37 cellular contexts compared by ENCODE assay signal in genomic region chr4:59770865-59771264, GRCh38.
DNase-seq lines count a peak whose midpoint lies in the region; ATAC-seq, FAIRE-seq and TF ChIP-seq lines count a peak whose summit lies in the region.
"Had no signal": no experiment of that assay in that cellular context is flagged by ENCODE, and none has a peak within 500 bp of the region (broad histone marks: within the 10 kb centered on the region; RNA-seq: fewer than 3 reads in every experiment).

No MANE protein-coding gene starts in this region.

- TF ChIP-seq RAD21 in SK-N-SH (IDR thresholded peaks at IDR 0.05; ENCODE audit: low read length): no peak

- H3K4me3 ChIP-seq in SK-N-SH (ENCODE audit: low read depth in 2 of 2, low read length in 1 of 2): no peak overlapping the region
- no peak overlapping the region for H3K4me3 ChIP-seq in breast epithelium
- no peak overlapping the region for H3K4me3 ChIP-seq in kidney (ENCODE audit: low read length in 2 of 2)
- H3K4me3 ChIP-seq: A549; BLaER1; BLaER1 treated with 17β-estradiol and CSF1 and Interleukin-3, amounts not matched to agents 10 nM and 100 nM had no signal

- no peaks in the 10 kb centered on the region for H3K79me2 ChIP-seq in SK-N-SH (ENCODE audit: insufficient read depth)

- DNase-seq in SK-N-SH: no peak
- no peak for DNase-seq in MCF 10A (ENCODE audit: unreplicated experiment)
- DNase-seq in breast epithelium (ENCODE audit: low spot score in 2 of 2): no peak
- no peak for DNase-seq in kidney
- DNase-seq in medulla oblongata (ENCODE audit: extremely low spot score): peak; percentile 2
- no peak for DNase-seq in activated naive CD4-positive, alpha-beta T cell (lab: John Stamatoyannopoulos, UW)
- DNase-seq: 8988T; ACHN; AML-193; BE2C; C1 segment of cervical spinal cord; Caco-2; Calu3; CD4-positive, alpha-beta memory T cell; CD4-positive, alpha-beta T cell; CD4-positive, CD25-positive, alpha-beta regulatory T cell; CD8-positive, alpha-beta memory T cell; CD8-positive, alpha-beta T cell; COR-L47; DMS 273 treated with DMSO at 0.1 percent for 48 hours; DMS153; DMS53; DMS79; DMS79 treated with DMSO at 0.1 percent for 48 hours; DND-41; EL had no signal

- peak overlapping the region; percentile 46 for H3K27ac Mint-ChIP-seq in MCF 10A (ENCODE audit: low read depth, unreplicated experiment)
- H3K27ac Mint-ChIP-seq in stimulated activated memory B cell treated with anti-CD40 and anti-IgM and Interleukin-4, amounts not matched to agents 10 μg/mL and 1 μg/mL and 100 μg/mL, for 72 hours: no peak overlapping the region
- H3K27ac Mint-ChIP-seq: B cell; CD14-positive monocyte; CD4-positive, alpha-beta memory T cell; CD4-positive, alpha-beta T cell; CD4-positive, CD25-positive, alpha-beta regulatory T cell; CD8-positive, alpha-beta memory T cell; CD8-positive, alpha-beta T cell had no signal

- CTCF ChIA-PET in SK-N-SH (lab: Yijun Ruan, JAX): no interaction called here
- CTCF ChIA-PET in MCF 10A (lab: Yijun Ruan, JAX): no interaction called here

- H3K9ac ChIP-seq in SK-N-SH (no peak overlapping the region), kidney (ENCODE audit: low read length in 2 of 2) (no peak overlapping the region)
- H3K9ac ChIP-seq: BLaER1; BLaER1 treated with 17β-estradiol and CSF1 and Interleukin-3, amounts not matched to agents 10 nM and 100 nM had no signal

- intact Hi-C loops in MCF 10A (cut with micrococcal nuclease): no loop called here
- intact Hi-C loops in breast epithelium (cut with DNase I; ENCODE audit: low total_unique reads): no loop called here
- intact Hi-C loops in kidney (cut with DNase I): no loop called here

- no peak overlapping the region for H3K4me3 Mint-ChIP-seq in MCF 10A (ENCODE audit: unreplicated experiment)
- H3K4me3 Mint-ChIP-seq in stimulated activated memory B cell treated with anti-CD40 and anti-IgM and Interleukin-4, amounts not matched to agents 10 μg/mL and 1 μg/mL and 100 μg/mL, for 72 hours: no peak overlapping the region
- H3K4me3 Mint-ChIP-seq: B cell; CD14-positive monocyte; CD4-positive, alpha-beta memory T cell; CD4-positive, alpha-beta T cell; CD4-positive, CD25-positive, alpha-beta regulatory T cell; CD8-positive, alpha-beta memory T cell; CD8-positive, alpha-beta T cell had no signal

- H3K27me3 Mint-ChIP-seq in MCF 10A (ENCODE audit: insufficient read depth, unreplicated experiment): no peaks in the 10 kb centered on the region
- no peaks in the 10 kb centered on the region for H3K27me3 Mint-ChIP-seq in stimulated activated memory B cell treated with anti-CD40 and anti-IgM and Interleukin-4, amounts not matched to agents 10 μg/mL and 1 μg/mL and 100 μg/mL, for 72 hours
- H3K27me3 Mint-ChIP-seq: B cell; CD4-positive, alpha-beta memory T cell; CD4-positive, alpha-beta T cell; CD4-positive, CD25-positive, alpha-beta regulatory T cell; CD8-positive, alpha-beta memory T cell had no signal

- H3K9me3 ChIP-seq in SK-N-SH (no peaks in the 10 kb centered on the region), breast epithelium (no peaks in the 10 kb centered on the region), kidney (ENCODE audit: control insufficient read depth in 1 of 2, low read length in 2 of 2) (no peaks in the 10 kb centered on the region)
- H3K9me3 ChIP-seq: A549; BE2C; BLaER1; BLaER1 treated with 17β-estradiol and CSF1 and Interleukin-3, amounts not matched to agents 10 nM and 100 nM; Caco-2 had no signal

- ATAC-seq in SK-N-SH treated with all-trans-retinoic acid at 6 μM for 48 hours: no peak
- ATAC-seq in stimulated activated memory B cell treated with anti-CD40 and anti-IgM and Interleukin-4, amounts not matched to agents 10 μg/mL and 1 μg/mL and 100 μg/mL, for 72 hours: no peak
- ATAC-seq: A549; CD8-positive, alpha-beta T cell had no signal

- no peak overlapping the region for H3K4me2 ChIP-seq in SK-N-SH
- H3K4me2 ChIP-seq: A549; BLaER1; BLaER1 treated with 17β-estradiol and CSF1 and Interleukin-3, amounts not matched to agents 10 nM and 100 nM had no signal

- no TSS peak for BruUV-seq in MCF 10A (replicated peaks; lab: Mats Ljungman, UMichigan)

- TF ChIP-seq CTCF in SK-N-SH (IDR thresholded peaks at IDR 0.05) (no peak), MCF 10A (IDR thresholded peaks at IDR 0.05; ENCODE audit: unreplicated experiment) (no peak), breast epithelium (IDR thresholded peaks at IDR 0.05) (no peak), kidney (IDR thresholded peaks at IDR 0.05; ENCODE audit: borderline replicate concordance, extremely low read depth, insufficient read depth) (no peak)

- no peak for TF ChIP-seq EP300 in SK-N-SH (IDR thresholded peaks at IDR 0.05; ENCODE audit: borderline replicate concordance in 1 of 2, low read depth in 1 of 2, low read length in 1 of 2)

- H4K20me1 ChIP-seq in SK-N-SH (ENCODE audit: insufficient read depth): no peaks in the 10 kb centered on the region
- H4K20me1 ChIP-seq: BLaER1; BLaER1 treated with 17β-estradiol and CSF1 and Interleukin-3, amounts not matched to agents 10 nM and 100 nM had no signal

- H3K36me3 Mint-ChIP-seq in MCF 10A (ENCODE audit: insufficient read depth, unreplicated experiment): no peaks in the 10 kb centered on the region
- H3K36me3 Mint-ChIP-seq in stimulated activated memory B cell treated with anti-CD40 and anti-IgM and Interleukin-4, amounts not matched to agents 10 μg/mL and 1 μg/mL and 100 μg/mL, for 72 hours: no peaks in the 10 kb centered on the region
- H3K36me3 Mint-ChIP-seq: CD14-positive monocyte; CD4-positive, alpha-beta memory T cell; CD4-positive, CD25-positive, alpha-beta regulatory T cell; CD8-positive, alpha-beta memory T cell; CD8-positive, alpha-beta T cell had no signal

- no peaks in the 10 kb centered on the region for H3K9me2 ChIP-seq in SK-N-SH

- H3K9me3 Mint-ChIP-seq in MCF 10A (ENCODE audit: unreplicated experiment): peaks cover 7% of the 10 kb centered on the region
- H3K9me3 Mint-ChIP-seq in stimulated activated memory B cell treated with anti-CD40 and anti-IgM and Interleukin-4, amounts not matched to agents 10 μg/mL and 1 μg/mL and 100 μg/mL, for 72 hours: no peaks in the 10 kb centered on the region

- H3K4me1 Mint-ChIP-seq in MCF 10A (ENCODE audit: insufficient read depth, unreplicated experiment): no peaks in the 10 kb centered on the region
- H3K4me1 Mint-ChIP-seq in stimulated activated memory B cell treated with anti-CD40 and anti-IgM and Interleukin-4, amounts not matched to agents 10 μg/mL and 1 μg/mL and 100 μg/mL, for 72 hours: no peaks in the 10 kb centered on the region
- H3K4me1 Mint-ChIP-seq: B cell; CD14-positive monocyte; CD4-positive, alpha-beta memory T cell; CD4-positive, CD25-positive, alpha-beta regulatory T cell; CD8-positive, alpha-beta memory T cell had no signal

- H2AFZ ChIP-seq in SK-N-SH (ENCODE audit: low read depth): no peak overlapping the region

- TF ChIP-seq POLR2A in breast epithelium (IDR thresholded peaks at IDR 0.05): no peak

- no peaks in the 10 kb centered on the region for H3K27me3 ChIP-seq in SK-N-SH (ENCODE audit: insufficient read depth)
- H3K27me3 ChIP-seq in breast epithelium: no peaks in the 10 kb centered on the region
- H3K27me3 ChIP-seq: BE2C; BLaER1; BLaER1 treated with 17β-estradiol and CSF1 and Interleukin-3, amounts not matched to agents 10 nM and 100 nM had no signal

- no peaks in the 10 kb centered on the region for H3K36me3 ChIP-seq in SK-N-SH (replicated peaks in 1 of 2; ENCODE audit: control insufficient read depth in 1 of 2, insufficient read depth in 2 of 2, low read length in 1 of 2)
- no peaks in the 10 kb centered on the region for H3K36me3 ChIP-seq in breast epithelium
- no peaks in the 10 kb centered on the region for H3K36me3 ChIP-seq in kidney (ENCODE audit: control insufficient read depth in 1 of 2, insufficient read depth in 2 of 2, low read length in 2 of 2)
- H3K36me3 ChIP-seq: BE2C; BLaER1; BLaER1 treated with 17β-estradiol and CSF1 and Interleukin-3, amounts not matched to agents 10 nM and 100 nM had no signal

- POLR2A ChIA-PET in SK-N-SH (lab: Yijun Ruan, JAX): no interaction called here
- POLR2A ChIA-PET in MCF 10A (lab: Yijun Ruan, JAX): no interaction called here

- no peak overlapping the region for H3K27ac ChIP-seq in SK-N-SH (ENCODE audit: low read depth in 2 of 2, low read length in 1 of 2)
- no peak overlapping the region for H3K27ac ChIP-seq in breast epithelium
- no peak overlapping the region for H3K27ac ChIP-seq in kidney (ENCODE audit: low read depth in 2 of 2, low read length in 2 of 2)
- H3K27ac ChIP-seq: 22Rv1; A549; BLaER1; BLaER1 treated with 17β-estradiol and CSF1 and Interleukin-3, amounts not matched to agents 10 nM and 100 nM; C4-2B had no signal

- FAIRE-seq in kidney (lab: Jason Lieb, UNC): peak; percentile 8
- FAIRE-seq: A204.1, A549, D721Med had no signal

- no peaks in the 10 kb centered on the region for H3K4me1 ChIP-seq in SK-N-SH (ENCODE audit: control insufficient read depth in 1 of 2, insufficient read depth in 2 of 2, low read depth in 1 of 2, low read length in 1 of 2)
- H3K4me1 ChIP-seq in breast epithelium: no peaks in the 10 kb centered on the region
- H3K4me1 ChIP-seq in kidney (ENCODE audit: control insufficient read depth in 1 of 2, insufficient read depth in 1 of 2, low read depth in 1 of 2, low read length in 2 of 2): no peaks in the 10 kb centered on the region
- H3K4me1 ChIP-seq: A549; BE2C; BLaER1; BLaER1 treated with 17β-estradiol and CSF1 and Interleukin-3, amounts not matched to agents 10 nM and 100 nM; Caco-2 had no signal

- no peaks in the 10 kb centered on the region for H3F3A ChIP-seq in SK-N-SH (replicated peaks; ENCODE audit: insufficient read depth)

TF ChIP-seq in SK-N-SH, 30 proteins besides CTCF, POLR2A, EP300 and RAD21:
- TF ChIP-seq NRF1 (IDR thresholded peaks at IDR 0.05; ENCODE audit: low read depth, low read length): no peak
- TF ChIP-seq MAX (IDR thresholded peaks at IDR 0.05; ENCODE audit: low read depth): no peak
- no peak for TF ChIP-seq GABPA (IDR thresholded peaks at IDR 0.05; ENCODE audit: low read depth)
- TF ChIP-seq TEAD4 (IDR thresholded peaks at IDR 0.05; ENCODE audit: borderline replicate concordance, insufficient read depth): no peak
- no peak for TF ChIP-seq CHD2 (IDR thresholded peaks at IDR 0.05; ENCODE audit: low read length, partially characterized antibody)
- TF ChIP-seq SMC3 (IDR thresholded peaks at IDR 0.05; ENCODE audit: low read depth, low read length): no peak
- TF ChIP-seq TAF1 (IDR thresholded peaks at IDR 0.05; ENCODE audit: borderline replicate concordance, low read depth, low read length): no peak
- no peak for TF ChIP-seq FOSL2 (IDR thresholded peaks at IDR 0.05; ENCODE audit: borderline replicate concordance, low read depth)
